ENCODE assay signal across 26 cellular contexts in the genomic region with DNA sequence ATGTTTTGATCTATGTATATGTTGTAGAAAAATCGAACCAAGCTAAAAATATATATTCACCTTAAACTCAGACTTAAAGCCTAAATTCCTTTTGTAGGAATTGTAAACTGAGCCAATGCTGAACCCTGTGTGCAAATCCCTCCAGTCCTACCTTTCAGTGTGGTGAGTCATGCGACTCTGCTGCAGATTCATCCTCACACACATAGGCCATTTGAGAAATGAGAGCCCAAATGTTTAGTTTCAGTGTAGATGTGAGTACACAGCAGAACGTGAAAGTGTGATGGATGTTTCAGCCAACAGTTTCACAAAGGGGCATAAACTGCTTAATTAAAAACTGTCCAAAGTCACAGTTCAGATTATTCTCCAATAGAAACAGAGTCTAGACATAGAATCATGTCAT.
DNase-seq lines count a peak whose midpoint lies in the region; ATAC-seq and TF ChIP-seq lines count a peak whose summit lies in the region.
"Had no signal": no experiment of that assay in that cellular context is flagged by ENCODE, and none has a peak within 500 bp of the region (broad histone marks: within the 10 kb centered on the region; RNA-seq: fewer than 3 reads in every experiment).

No MANE protein-coding gene starts in this region.

- no peak overlapping the region for H4K8ac ChIP-seq in neuronal stem cell (ENCODE audit: low read depth, low read length)

- no peak overlapping the region for H4K91ac ChIP-seq in neuronal stem cell (ENCODE audit: low read depth, low read length, poor library complexity)

- no peaks in the 10 kb centered on the region for H3K9me3 ChIP-seq in SK-N-SH
- no peaks in the 10 kb centered on the region for H3K9me3 ChIP-seq in OCI-LY3 (ENCODE audit: insufficient read depth, low read length)
- peaks cover 0 to 13% of the 10 kb centered on the region in 2 donors for H3K9me3 ChIP-seq in neuronal stem cell (replicated peaks in 1 of 2; ENCODE audit: control insufficient read depth in 2 of 2, insufficient read depth in 1 of 2, low read depth in 1 of 2, low read length in 2 of 2)
- no peaks in the 10 kb centered on the region for H3K9me3 ChIP-seq in A673 (ENCODE audit: low read depth, low read length, poor library complexity, severe bottlenecking)
- H3K9me3 ChIP-seq: A549, BE2C, BLaER1 had no signal

- no peak overlapping the region for H3K27ac ChIP-seq in SK-N-SH (ENCODE audit: low read depth in 2 of 2, low read length in 1 of 2)
- no peak overlapping the region for H3K27ac ChIP-seq in OCI-LY3 (ENCODE audit: low read length)
- H3K27ac ChIP-seq in neuronal stem cell (replicated peaks; ENCODE audit: low read length), result no peak overlapping the region
- H3K27ac ChIP-seq in A673 (ENCODE audit: low read depth, low read length, poor library complexity, severe bottlenecking), result no peak overlapping the region
- H3K27ac ChIP-seq: 22Rv1, A549, BLaER1 had no signal

- no peak overlapping the region for H2BK5ac ChIP-seq in neuronal stem cell (ENCODE audit: low read length)

- H4K20me1 ChIP-seq in SK-N-SH (ENCODE audit: insufficient read depth) (no peaks in the 10 kb centered on the region), OCI-LY3 (ENCODE audit: insufficient read depth, low read length) (no peaks in the 10 kb centered on the region)
- H4K20me1 ChIP-seq: BLaER1 had no signal

- H3K4me1 ChIP-seq in SK-N-SH (ENCODE audit: control insufficient read depth in 1 of 2, insufficient read depth in 2 of 2, low read depth in 1 of 2, low read length in 1 of 2), result no peaks in the 10 kb centered on the region
- H3K4me1 ChIP-seq in OCI-LY3 (ENCODE audit: low read length), result peaks cover 5% of the 10 kb centered on the region; the same call in 1 of the 2 replicates
- peaks cover 0 to 3% of the 10 kb centered on the region in 2 donors for H3K4me1 ChIP-seq in neuronal stem cell (ENCODE audit: control insufficient read depth in 2 of 2, insufficient read depth in 1 of 2, low read depth in 1 of 2, low read length in 2 of 2)
- H3K4me1 ChIP-seq in A673 (ENCODE audit: insufficient read depth, low read length, poor library complexity, severe bottlenecking), result no peaks in the 10 kb centered on the region
- H3K4me1 ChIP-seq: A549, BE2C, BLaER1 had no signal

- H3K4me2 ChIP-seq in SK-N-SH (no peak overlapping the region), OCI-LY3 (ENCODE audit: low read length) (no peak overlapping the region), neuronal stem cell (ENCODE audit: insufficient read depth, low read length, poor library complexity, severe bottlenecking) (no peak overlapping the region)
- H3K4me2 ChIP-seq: A549, BLaER1 had no signal

- no peak for ATAC-seq in SK-N-SH treated with all-trans-retinoic acid at 6 μM for 48 hours
- ATAC-seq in HG02623 (IDR thresholded peaks at IDR 0.05; ENCODE audit: unreplicated experiment), result no peak
- ATAC-seq: A549, GM12878 had no signal

- H3K23ac ChIP-seq in neuronal stem cell (ENCODE audit: low read depth, low read length, poor library complexity), result no peak overlapping the region

- no TSS peak for BruUV-seq in A673 (replicated peaks; lab: Mats Ljungman, UMichigan)

- no peak overlapping the region for H3K9ac ChIP-seq in SK-N-SH
- H3K9ac ChIP-seq in OCI-LY3 (ENCODE audit: low read length), result no peak overlapping the region
- H3K9ac ChIP-seq in neuronal stem cell (ENCODE audit: low read depth, low read length, poor library complexity), result no peak overlapping the region
- H3K9ac ChIP-seq: BLaER1 had no signal

- no peaks in the 10 kb centered on the region for H3K9me2 ChIP-seq in SK-N-SH

- no peak overlapping the region for H2BK15ac ChIP-seq in neuronal stem cell (ENCODE audit: low read length)

- no peak overlapping the region for H2AK5ac ChIP-seq in neuronal stem cell (ENCODE audit: low read depth, low read length)

- intact Hi-C loops in A673 (cut with micrococcal nuclease; ENCODE audit: unreplicated experiment), result no loop called here

- POLR2A ChIA-PET in SK-N-SH (lab: Yijun Ruan, JAX), result no interaction called here
- POLR2A ChIA-PET in A673 (lab: Charles Lee; ENCODE audit: low non-redundant PET), result no interaction called here

- H3K18ac ChIP-seq in neuronal stem cell (ENCODE audit: low read length), result no peak overlapping the region

- CTCF ChIA-PET in SK-N-SH (lab: Yijun Ruan, JAX) (no interaction called here), A673 (lab: Charles Lee) (no interaction called here)

- H3K79me2 ChIP-seq in SK-N-SH (ENCODE audit: insufficient read depth) (no peaks in the 10 kb centered on the region), OCI-LY3 (ENCODE audit: low read length) (no peaks in the 10 kb centered on the region)

- TF ChIP-seq CTCF in SK-N-SH (IDR thresholded peaks at IDR 0.05) (no peak), OCI-LY3 (IDR thresholded peaks at IDR 0.05; ENCODE audit: low read depth, low read length) (no peak), epithelial cell of esophagus (IDR thresholded peaks at IDR 0.05; ENCODE audit: insufficient read depth, low read depth, low read length, missing control alignments) (no peak), A673 (conservative IDR thresholded peaks at IDR 0.05; ENCODE audit: low read depth, low read length) (no peak)

- no peak overlapping the region for H2BK12ac ChIP-seq in neuronal stem cell (ENCODE audit: low read length)

- H3K79me1 ChIP-seq in neuronal stem cell (ENCODE audit: low read depth, low read length), result no peaks in the 10 kb centered on the region

- no peak overlapping the region for H3K4ac ChIP-seq in neuronal stem cell (ENCODE audit: low read length)

- no peak overlapping the region for H3K14ac ChIP-seq in neuronal stem cell (ENCODE audit: low read length)

- no peak overlapping the region for H2BK120ac ChIP-seq in neuronal stem cell (ENCODE audit: low read depth, low read length)

- H3K4me3 ChIP-seq in SK-N-SH (ENCODE audit: low read depth in 2 of 2, low read length in 1 of 2), result no peak overlapping the region
- H3K4me3 ChIP-seq in OCI-LY3 (ENCODE audit: low read length), result no peak overlapping the region
- no peak overlapping the region for H3K4me3 ChIP-seq in epithelial cell of esophagus (ENCODE audit: low read length)
- H3K4me3 ChIP-seq in neuronal stem cell (ENCODE audit: low read length in 2 of 2), result no peak overlapping the region
- no peak overlapping the region for H3K4me3 ChIP-seq in A673 (ENCODE audit: low read depth, low read length, poor library complexity, severe bottlenecking)
- H3K4me3 ChIP-seq: A549, BLaER1, GM12878 had no signal

- H3K27me3 ChIP-seq in SK-N-SH (ENCODE audit: insufficient read depth), result no peaks in the 10 kb centered on the region
- no peaks in the 10 kb centered on the region for H3K27me3 ChIP-seq in OCI-LY3 (ENCODE audit: low read depth, low read length)
- no peaks in the 10 kb centered on the region for H3K27me3 ChIP-seq in neuronal stem cell (ENCODE audit: control insufficient read depth in 3 of 3, insufficient read depth in 3 of 3, low read depth in 1 of 3, low read length in 3 of 3)
- H3K27me3 ChIP-seq in A673 (replicated peaks; ENCODE audit: insufficient read depth, low read depth, low read length, poor library complexity), result no peaks in the 10 kb centered on the region
- H3K27me3 ChIP-seq: BE2C, BLaER1 had no signal

- H3K36me3 ChIP-seq in SK-N-SH (replicated peaks in 1 of 2; ENCODE audit: control insufficient read depth in 1 of 2, insufficient read depth in 2 of 2, low read length in 1 of 2) (no peaks in the 10 kb centered on the region), OCI-LY3 (replicated peaks; ENCODE audit: low read depth, low read length) (no peaks in the 10 kb centered on the region), neuronal stem cell (replicated peaks in 1 of 2; ENCODE audit: control insufficient read depth in 2 of 2, insufficient read depth in 2 of 2, low read length in 2 of 2) (no peaks in the 10 kb centered on the region), A673 (ENCODE audit: insufficient read depth, low read length, poor library complexity, severe bottlenecking) (no peaks in the 10 kb centered on the region)
- H3K36me3 ChIP-seq: BE2C, BLaER1 had no signal

- H2AFZ ChIP-seq in SK-N-SH (ENCODE audit: low read depth) (0 out of 2 replicates have a peak overlapping the region, but pooled peaks have one; percentile 4), OCI-LY3 (ENCODE audit: low read depth, low read length) (peak overlapping the region; percentile 37), neuronal stem cell (ENCODE audit: low read length) (peak overlapping the region; percentile 0)

- 10% methylated on average over 3 of the region's 3 CpGs for WGBS in SK-N-SH (ENCODE audit: low lambda C conversion rate)
- no CpG with 5 or more reads among the region's 3 CpGs for WGBS in neuronal stem cell (ENCODE audit: extremely low coverage in 2 of 2, insufficient read length in 2 of 2, insufficient replicate concordance in 1 of 2), 2 donors

- DNase-seq in SK-N-SH (no peak), epithelial cell of esophagus (ENCODE audit: low read depth) (peak; percentile 1), neuronal stem cell (ENCODE audit: low spot score) (no peak), A673 (ENCODE audit: low spot score) (no peak)
- DNase-seq in activated CD4-positive, alpha-beta T cell treated with anti-CD3 and anti-CD28 coated beads, Interleukin-2, amount 50 U/mL, for 48 hours, result no peak
- DNase-seq: ACHN; BE2C; C1 segment of cervical spinal cord; CD4-positive, alpha-beta memory T cell; CD4-positive, CD25-positive, alpha-beta regulatory T cell; CD8-positive, alpha-beta memory T cell; COR-L47; DMS 273 treated with DMSO at 0.1 percent for 48 hours; DMS153; DMS53; DMS79; DND-41; EL; GDM1 had no signal

- no peak for TF ChIP-seq EP300 in SK-N-SH (IDR thresholded peaks at IDR 0.05; ENCODE audit: borderline replicate concordance in 1 of 2, low read depth in 1 of 2, low read length in 1 of 2)

- TF ChIP-seq RAD21 in SK-N-SH (IDR thresholded peaks at IDR 0.05; ENCODE audit: low read length), result no peak

- no peaks in the 10 kb centered on the region for H3F3A ChIP-seq in SK-N-SH (replicated peaks; ENCODE audit: insufficient read depth)

TF ChIP-seq in SK-N-SH, 30 proteins besides CTCF, POLR2A, EP300 and RAD21:
- no peak for TF ChIP-seq TCF12 (IDR thresholded peaks at IDR 0.05)
